Comparison of ENCODE assay signal across 1 cellular context in the genomic region with DNA sequence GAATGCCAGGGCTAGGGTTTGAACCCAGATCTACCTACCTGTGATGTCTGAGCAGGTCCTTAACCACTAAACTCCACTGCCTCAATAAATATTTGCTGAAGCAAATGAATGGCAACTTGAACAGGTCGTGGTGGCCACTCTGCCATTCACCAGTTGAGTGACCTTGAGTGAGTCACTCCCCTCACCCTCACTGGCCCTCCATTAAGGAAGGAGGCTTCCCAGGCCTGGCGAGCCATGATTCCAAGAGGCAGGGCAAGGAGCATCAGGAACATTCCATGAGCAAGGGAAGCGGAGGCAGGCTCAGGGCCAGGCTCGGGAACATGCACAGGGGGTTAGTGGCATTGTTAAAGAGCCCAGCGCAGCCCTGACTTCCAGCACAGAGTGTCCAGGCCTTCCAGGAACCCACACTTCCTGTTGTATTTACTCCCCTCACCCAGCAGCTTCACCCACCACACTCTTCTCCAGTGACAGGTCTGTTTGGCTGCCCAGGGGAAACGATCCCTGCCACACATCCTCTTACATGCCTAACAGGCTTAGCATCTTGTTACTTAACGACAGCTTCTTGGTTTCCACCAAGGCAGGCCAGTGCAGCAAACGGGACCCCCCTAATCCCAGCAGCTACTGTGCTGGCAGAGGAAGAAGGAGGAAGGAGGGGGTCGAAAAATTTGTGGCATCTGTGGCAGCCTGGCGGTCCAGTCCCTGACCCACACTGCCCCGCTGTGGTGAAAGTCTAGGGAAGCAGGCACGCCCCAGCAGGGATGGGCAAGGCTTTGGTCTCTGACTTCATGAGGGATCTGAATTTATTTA.
TF ChIP-seq lines count a peak whose summit lies in the region.

No MANE protein-coding gene starts in this region.

TF ChIP-seq in GM23338, 12 proteins besides CTCF, POLR2A, EP300 and RAD21 (continued from another document):
- TF ChIP-seq ZNF462 (CRISPR knock-in tag; IDR thresholded peaks at IDR 0.05) (no peak), STAT1 (IDR thresholded peaks at IDR 0.05; ENCODE audit: unreplicated experiment) (no peak)
TF ChIP-seq in GM23338: peak in this region for 0.
